Comparison of ENCODE assay signal across 7 cellular contexts in the genomic region with DNA sequence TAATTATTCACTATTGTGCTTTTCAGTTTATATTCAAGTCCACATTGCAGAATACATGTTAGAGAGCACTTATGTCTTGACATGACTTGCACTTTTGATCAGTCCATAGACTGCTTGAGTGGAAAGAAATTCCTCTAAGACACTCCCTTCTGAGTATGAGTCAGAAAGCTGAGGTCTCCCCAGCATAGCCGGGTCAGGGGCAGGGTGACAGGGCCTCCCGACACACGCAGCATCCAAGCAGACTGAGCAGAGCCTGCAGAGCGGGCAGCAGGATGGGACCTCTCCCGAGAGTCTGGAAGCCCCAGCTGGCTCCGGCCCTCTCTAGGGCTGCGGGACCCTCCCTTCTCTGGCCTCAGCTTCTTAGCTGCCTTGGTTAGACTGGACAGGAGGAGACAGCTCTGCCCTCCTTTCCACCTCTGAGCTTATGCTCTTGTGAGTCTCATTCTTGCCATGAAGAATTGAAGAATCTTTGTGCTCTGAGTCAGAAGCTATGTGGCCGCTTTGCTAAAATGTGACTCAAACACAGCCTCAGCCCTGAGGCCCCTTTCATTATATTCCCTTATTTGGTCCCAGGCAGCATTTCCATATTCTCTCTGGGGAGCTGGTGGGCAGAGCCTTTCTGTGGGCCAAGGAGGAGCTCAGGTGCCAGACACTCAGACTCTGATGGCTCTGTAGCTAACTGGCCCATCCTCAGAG. TPM values are rescaled to one million over a fixed set of nuclear protein-coding genes. Genes with fewer than 3 reads are reported as not detected.
DNase-seq lines count a peak whose midpoint lies in the region; ATAC-seq and TF ChIP-seq lines count a peak whose summit lies in the region.

No MANE protein-coding gene starts in this region.

- DNase-seq in GM23338 (ENCODE audit: low spot score) (no peak), PC-3 (peak; percentile 99), endothelial cell (ENCODE audit: low spot score) (no peak), osteoblast (ENCODE audit: insufficient read length, low spot score, missing footprints) (peak; percentile 92), NCI-H128 (lab: John Stamatoyannopoulos, UW; ENCODE audit: unreplicated experiment) (no peak), WERI-Rb-1 (no peak)

- no peaks in the 10 kb centered on the region for H3F3A ChIP-seq in GM23338 (replicated peaks; ENCODE audit: low read depth)
- H3F3A ChIP-seq in PC-3 (ENCODE audit: low read length, unreplicated experiment): peaks cover 25% of the 10 kb centered on the region

- peaks cover 11% of the 10 kb centered on the region; the same call in 1 of the 2 replicates for H3K4me1 ChIP-seq in GM23338 (ENCODE audit: insufficient read depth)
- peaks cover 73% of the 10 kb centered on the region for H3K4me1 ChIP-seq in PC-3 (ENCODE audit: insufficient read depth, low read length)
- H3K4me1 ChIP-seq in osteoblast (ENCODE audit: insufficient read depth, low read length): peaks cover 59% of the 10 kb centered on the region

- H3K36me3 Mint-ChIP-seq in GM23338 (ENCODE audit: low read depth) (no peaks in the 10 kb centered on the region; the same call in 2 of the 3 replicates), endothelial cell (ENCODE audit: low read depth, unreplicated experiment) (no peaks in the 10 kb centered on the region)

- intact Hi-C loops in PC-3 (cut with micrococcal nuclease): loop anchor here (1.0 to 10.0 kb wide), 3 partner anchors 10 to 414 kb away; a partner anchor contains a TSS

- H3K36me3 ChIP-seq in GM23338 (ENCODE audit: insufficient read depth) (no peaks in the 10 kb centered on the region), PC-3 (ENCODE audit: low read depth, low read length) (no peaks in the 10 kb centered on the region), osteoblast (ENCODE audit: insufficient read depth, low read length) (no peaks in the 10 kb centered on the region), WERI-Rb-1 (no peaks in the 10 kb centered on the region)

- H3K79me2 ChIP-seq in GM23338 (replicated peaks; ENCODE audit: insufficient read depth) (no peaks in the 10 kb centered on the region), PC-3 (ENCODE audit: low read length) (peaks cover 12% of the 10 kb centered on the region), osteoblast (ENCODE audit: insufficient read depth, low read length) (peaks cover 2% of the 10 kb centered on the region)

- H3K9me2 ChIP-seq in GM23338 (ENCODE audit: insufficient read depth) (no peaks in the 10 kb centered on the region), PC-3 (replicated peaks; ENCODE audit: low read length) (no peaks in the 10 kb centered on the region)

- H3K27me3 ChIP-seq in GM23338 (ENCODE audit: insufficient read depth) (no peaks in the 10 kb centered on the region), PC-3 (ENCODE audit: low read length) (no peaks in the 10 kb centered on the region), osteoblast (ENCODE audit: insufficient read depth, low read length) (no peaks in the 10 kb centered on the region), WERI-Rb-1 (ENCODE audit: insufficient read depth, low read depth, severe bottlenecking) (no peaks in the 10 kb centered on the region)

- H3K9ac ChIP-seq in PC-3 (ENCODE audit: low read length): peak overlapping the region; percentile 77

- CTCF ChIA-PET in PC-3 (lab: Charles Lee): interaction anchor here (0.6 to 1.2 kb wide), 6 partner anchors 10 to 111 kb away, joined by 3 to 8 read pairs (median 3); no protein-coding TSS in a partner anchor

- POLR2A ChIA-PET in PC-3 (lab: Charles Lee; ENCODE audit: unreplicated experiment): interaction anchor here (0.5 to 1.6 kb wide), 10 partner anchors 10 to 473 kb away, joined by 3 to 14 read pairs (median 5); a partner anchor contains a TSS

- ATAC-seq in GM23338: peak; percentile 31
- ATAC-seq in PC-3: peak; percentile 76
- ATAC-seq in HG02610 (IDR thresholded peaks at IDR 0.05; ENCODE audit: unreplicated experiment): no peak

- BruUV-seq in PC-3 (replicated peaks; lab: Mats Ljungman, UMichigan): TSS peak; percentile 85

- TF ChIP-seq CTCF in GM23338 (conservative IDR thresholded peaks at IDR 0.05; ENCODE audit: low read depth in 2 of 2) (no peak), PC-3 (conservative IDR thresholded peaks at IDR 0.05; ENCODE audit: low read depth, low read length) (no peak), endothelial cell (IDR thresholded peaks at IDR 0.05; ENCODE audit: unreplicated experiment) (no peak), osteoblast (IDR thresholded peaks at IDR 0.05; ENCODE audit: extremely low read depth, low read depth, low read length) (no peak), WERI-Rb-1 (IDR thresholded peaks at IDR 0.05; ENCODE audit: low read depth, low read length) (no peak)

- H4K20me1 ChIP-seq in GM23338 (replicated peaks; ENCODE audit: insufficient read depth) (no peaks in the 10 kb centered on the region), PC-3 (ENCODE audit: low read length) (no peaks in the 10 kb centered on the region), osteoblast (ENCODE audit: insufficient read depth, low read length) (no peaks in the 10 kb centered on the region)

- H3K4me1 Mint-ChIP-seq in GM23338: peaks cover 16% of the 10 kb centered on the region
- H3K4me1 Mint-ChIP-seq in endothelial cell (ENCODE audit: unreplicated experiment): peaks cover 25% of the 10 kb centered on the region

- H2AFZ ChIP-seq in GM23338 (peak overlapping the region; percentile 90), PC-3 (ENCODE audit: low read length) (peak overlapping the region; percentile 22; the same call in 1 of the 2 replicates), osteoblast (ENCODE audit: low read length) (peak overlapping the region; percentile 39)

- no peak overlapping the region for H3K27ac ChIP-seq in GM23338 (ENCODE audit: low read depth)
- H3K27ac ChIP-seq in PC-3 (ENCODE audit: low read length): peak overlapping the region; percentile 97
- peak overlapping the region; percentile 97 for H3K27ac ChIP-seq in osteoblast (ENCODE audit: low read depth, low read length)
- H3K27ac ChIP-seq in WERI-Rb-1: no peak overlapping the region

- H3K4me3 ChIP-seq in GM23338: no peak overlapping the region
- peak overlapping the region; percentile 60 for H3K4me3 ChIP-seq in PC-3 (ENCODE audit: low read length)
- peak overlapping the region; percentile 55 for H3K4me3 ChIP-seq in osteoblast (ENCODE audit: insufficient read depth, low read length)
- H3K4me3 ChIP-seq in WERI-Rb-1 (ENCODE audit: low read depth, low read length): no peak overlapping the region

- H3K27me3 Mint-ChIP-seq in GM23338 (ENCODE audit: insufficient read depth, low read depth, poor library complexity): peaks cover 9% of the 10 kb centered on the region
- peaks cover 3% of the 10 kb centered on the region for H3K27me3 Mint-ChIP-seq in endothelial cell (ENCODE audit: unreplicated experiment)

- H3K9me3 ChIP-seq in PC-3 (ENCODE audit: low read length) (no peaks in the 10 kb centered on the region), osteoblast (ENCODE audit: low read depth, low read length) (no peaks in the 10 kb centered on the region), WERI-Rb-1 (ENCODE audit: severe bottlenecking) (no peaks in the 10 kb centered on the region)

- H3K9me3 Mint-ChIP-seq in GM23338 (no peaks in the 10 kb centered on the region), endothelial cell (ENCODE audit: unreplicated experiment) (no peaks in the 10 kb centered on the region)

- H3K4me3 Mint-ChIP-seq in GM23338 (no peak overlapping the region), endothelial cell (ENCODE audit: unreplicated experiment) (no peak overlapping the region)

- H3K4me2 ChIP-seq in GM23338: no peak overlapping the region
- H3K4me2 ChIP-seq in PC-3 (ENCODE audit: low read length): peak overlapping the region; percentile 88
- peak overlapping the region; percentile 82 for H3K4me2 ChIP-seq in osteoblast (ENCODE audit: insufficient read depth, low read length)

- H3K27ac Mint-ChIP-seq in GM23338: no peak overlapping the region
- peak overlapping the region; percentile 38 for H3K27ac Mint-ChIP-seq in endothelial cell (ENCODE audit: unreplicated experiment)

TF ChIP-seq in GM23338, 12 proteins besides CTCF, POLR2A, EP300 and RAD21 (continues in another document):
- TF ChIP-seq ZNF331 (CRISPR knock-in tag; IDR thresholded peaks at IDR 0.05; ENCODE audit: low read depth): no peak
- no peak for TF ChIP-seq POLR2AphosphoS5 (IDR thresholded peaks at IDR 0.05; ENCODE audit: low read depth)
- TF ChIP-seq, protein P1, sequence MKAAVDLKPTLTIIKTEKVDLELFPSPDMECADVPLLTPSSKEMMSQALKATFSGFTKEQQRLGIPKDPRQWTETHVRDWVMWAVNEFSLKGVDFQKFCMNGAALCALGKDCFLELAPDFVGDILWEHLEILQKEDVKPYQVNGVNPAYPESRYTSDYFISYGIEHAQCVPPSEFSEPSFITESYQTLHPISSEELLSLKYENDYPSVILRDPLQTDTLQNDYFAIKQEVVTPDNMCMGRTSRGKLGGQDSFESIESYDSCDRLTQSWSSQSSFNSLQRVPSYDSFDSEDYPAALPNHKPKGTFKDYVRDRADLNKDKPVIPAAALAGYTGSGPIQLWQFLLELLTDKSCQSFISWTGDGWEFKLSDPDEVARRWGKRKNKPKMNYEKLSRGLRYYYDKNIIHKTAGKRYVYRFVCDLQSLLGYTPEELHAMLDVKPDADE (IDR thresholded peaks at IDR 0.05): no peak

RNA-seq across cellular contexts. Expression of a gene that starts 11.2 kb away (rescaled TPM):
- 17.5 and 17.8 TPM in 2 replicates for total RNA-seq in GM23338 (2014; rRNA removed; shearing (Covaris generic))
- polyA plus RNA-seq in GM23338 (2016; fragmentation: Nextera tagmentation; extraction: Ambion mirVana): 8.4 and 8.8 TPM in 2 replicates
- total RNA-seq in PC-3 (2014; rRNA removed): 1,259 and 1,457 TPM in 2 replicates
- total RNA-seq in endothelial cell (ENCODE audit: unreplicated experiment): 184 TPM
- 340 and 341 TPM in 2 replicates for total RNA-seq in osteoblast

RNA-seq across cellular contexts. Expression of a gene that starts 35.6 kb away (rescaled TPM):
- total RNA-seq in GM23338 (2014; rRNA removed; shearing (Covaris generic)): not detected in 2 replicates
- polyA plus RNA-seq in GM23338 (2016; fragmentation: Nextera tagmentation; extraction: Ambion mirVana): not detected in 2 replicates
- 5.9 and 11.1 TPM in 2 replicates for total RNA-seq in PC-3 (2014; rRNA removed)
- 0.13 TPM for total RNA-seq in endothelial cell (ENCODE audit: unreplicated experiment)
- not detected in 2 replicates for total RNA-seq in osteoblast

Comparison
In these comparisons a context has a peak if more than half of its experiments do, and no peak if none do; other contexts are left out.
1. DNase-seq: peak in PC-3 (single experiment) and osteoblast (single experiment); none in GM23338 (single experiment), endothelial cell (single experiment), NCI-H128 (single experiment) and WERI-Rb-1 (single experiment).
2. H2AFZ ChIP-seq: peak in every context shown above with its lines; median percentile 90 in GM23338; 39 in osteoblast; 22 in PC-3.
3. H3K27ac ChIP-seq: peak in PC-3 (single experiment) and osteoblast (single experiment); none in GM23338 (single experiment) and WERI-Rb-1 (single experiment).
4. H3K4me3 ChIP-seq: peak in PC-3 (single experiment) and osteoblast (single experiment); none in GM23338 (single experiment) and WERI-Rb-1 (single experiment).